In genomic region chr2:67686254-67686653, GRCh38 we compare ENCODE assay signal across 3 cellular contexts.
"Had no signal": no experiment of that assay in that cellular context is flagged by ENCODE, and none has a peak within 500 bp of the region (broad histone marks: within the 10 kb centered on the region; RNA-seq: fewer than 3 reads in every experiment).

No MANE protein-coding gene starts in this region.

- ATAC-seq: GM12878 had no signal

- H3K4me3 ChIP-seq: GM12878 had no signal

- DNase-seq: GDM1, GF-D8 had no signal
